In genomic region chr6:85362652-85363310, GRCh38 we compare ENCODE assay signal across 31 cellular contexts.
A peak's percentile ranks its signal among the peaks of the same experiment; 100 is the strongest.
DNase-seq lines count a peak whose midpoint lies in the region; ATAC-seq and TF ChIP-seq lines count a peak whose summit lies in the region.
"Had no signal": no experiment of that assay in that cellular context is flagged by ENCODE, and none has a peak within 500 bp of the region (broad histone marks: within the 10 kb centered on the region; RNA-seq: fewer than 3 reads in every experiment).

No MANE protein-coding gene starts in this region.

- no peak for TF ChIP-seq RAD21 in HCT116 (IDR thresholded peaks at IDR 0.05; ENCODE audit: low read depth)

- no peak for TF ChIP-seq CTCF in HCT116 (IDR thresholded peaks at IDR 0.05 in 2 of 3, conservative IDR thresholded peaks at IDR 0.05 in 1 of 3; ENCODE audit: borderline replicate concordance in 1 of 3, insufficient read depth in 1 of 3, low read depth in 2 of 3, low read length in 2 of 3)
- TF ChIP-seq CTCF in fibroblast of villous mesenchyme (IDR thresholded peaks at IDR 0.05; ENCODE audit: insufficient read depth, low read depth, low read length), result no peak
- no peak for TF ChIP-seq CTCF in BE2C (IDR thresholded peaks at IDR 0.05; ENCODE audit: low read depth, low read length)

- H3K9ac ChIP-seq in HCT116 (ENCODE audit: low read length), result peak overlapping the region; percentile 43; the same call in 1 of the 2 replicates

- intact Hi-C loops in HCT116 (cut with micrococcal nuclease), result loop anchor here (5.0 kb wide), 1 partner anchor 40 kb away; no protein-coding TSS in a partner anchor

- H3K36me3 ChIP-seq in ACC112 (ENCODE audit: insufficient read depth, low read length), result no peaks in the 10 kb centered on the region
- no peaks in the 10 kb centered on the region for H3K36me3 ChIP-seq in HCT116 (ENCODE audit: control insufficient read depth in 1 of 2, insufficient read depth in 2 of 2, low read length in 2 of 2)
- no peaks in the 10 kb centered on the region for H3K36me3 ChIP-seq in BE2C
- H3K36me3 ChIP-seq: neutrophil, right atrium auricular region, vagina had no signal

- no peak for TF ChIP-seq POLR2A in HCT116 (IDR thresholded peaks at IDR 0.05; ENCODE audit: borderline replicate concordance, extremely low read depth, insufficient read depth, insufficient read length)

- H3K4me2 ChIP-seq in HCT116 (ENCODE audit: low read length), result peak overlapping the region; percentile 24

- H3K27ac ChIP-seq in ACC112 (ENCODE audit: low read depth, low read length), result peak overlapping the region; percentile 98
- no peak overlapping the region for H3K27ac ChIP-seq in HCT116 (ENCODE audit: low read depth, low read length)
- H3K27ac ChIP-seq: neutrophil, right atrium auricular region, vagina had no signal

- no peak for ATAC-seq in HCT116
- ATAC-seq: foreskin keratinocyte had no signal

- no peaks in the 10 kb centered on the region for H4K20me1 ChIP-seq in HCT116 (ENCODE audit: insufficient read depth)

- peaks cover 46% of the 10 kb centered on the region for H3K4me1 ChIP-seq in ACC112 (ENCODE audit: control insufficient read depth, insufficient read depth, low read length, unreplicated experiment)
- H3K4me1 ChIP-seq in HCT116 (ENCODE audit: control insufficient read depth in 1 of 2, insufficient read depth in 2 of 2, low read length in 2 of 2), result peaks cover 19 to 63% of the 10 kb centered on the region in 2 experiments
- no peaks in the 10 kb centered on the region for H3K4me1 ChIP-seq in BE2C
- H3K4me1 ChIP-seq: right atrium auricular region had no signal

- DNase-seq in HCT116 (ENCODE audit: low read depth, low spot score) (no peak), astrocyte of the hippocampus (ENCODE audit: low read depth, low spot score) (peak; percentile 14), fibroblast of villous mesenchyme (ENCODE audit: low read depth) (peak; percentile 40), NCI-H510A (lab: John Stamatoyannopoulos, UW) (no peak), BE2C (no peak), activated gamma-delta T cell (lab: John Stamatoyannopoulos, UW) (no peak), kidney glomerular epithelial cell (lab: John Stamatoyannopoulos, UW) (no peak)
- DNase-seq: activated B cell treated with CpG ODN at 0.5 μM for 24 hours; activated CD4-positive, alpha-beta memory T cell treated with anti-CD3 and anti-CD28 coated beads, Interleukin-2, amount 10 ng/mL, durations not matched to agents 7 days and 5 days; activated naive CD4-positive, alpha-beta T cell treated with anti-CD3 and anti-CD28 coated beads for 36 hours; activated T-cell treated with anti-CD3 and anti-CD28 coated beads, Interleukin-2, amount 50 U/mL, for 24 hours; anterior cingulate cortex; CD4-positive, CD25-positive, alpha-beta regulatory T cell; DMS153; foreskin keratinocyte; GDM1; hypothalamus; islet precursor cell; KG1; NCI-H1105 treated with DMSO at 0.1 percent for 48 hours; NCI-H2081; NCI-H446; NK-92 treated with Interleukin-12 subunit alpha and Interleukin-12 subunit beta, amount 100 ng/mL, for 24 hours; RPMI8226; stimulated activated CD4-positive, alpha-beta T cell treated with anti-CD3 and anti-CD28 coated beads, Interleukin-15, amount 100 ng/mL, for 24 hours; T-helper 9 cell had no signal

- H3K79me2 ChIP-seq in ACC112 (ENCODE audit: control insufficient read depth, insufficient read depth, low read length, unreplicated experiment) (no peaks in the 10 kb centered on the region), HCT116 (ENCODE audit: insufficient read depth, low read length) (no peaks in the 10 kb centered on the region)

- POLR2A ChIA-PET in HCT116 (lab: Charles Lee), result interaction anchor here (1.7 to 3.4 kb wide), 3 partner anchors 88 to 316 kb away, joined by 5 to 27 read pairs (median 18); partner anchors contain the start of gene NT5E

- no peak overlapping the region; the same call in 1 of the 2 replicates for H3K4me3 ChIP-seq in ACC112 (ENCODE audit: low read depth, low read length)
- no peak overlapping the region for H3K4me3 ChIP-seq in HCT116 (replicated peaks in 1 of 2; ENCODE audit: low read depth in 1 of 2, low read length in 2 of 2)
- H3K4me3 ChIP-seq in fibroblast of villous mesenchyme (ENCODE audit: low read depth, low read length), result no peak overlapping the region
- no peak overlapping the region for H3K4me3 ChIP-seq in BE2C (ENCODE audit: low read depth, low read length)
- H3K4me3 ChIP-seq: lung, right atrium auricular region, vagina had no signal

- H3K9me2 ChIP-seq in HCT116 (ENCODE audit: insufficient read depth), result no peaks in the 10 kb centered on the region

- H3K9me3 ChIP-seq in HCT116 (ENCODE audit: control insufficient read depth in 1 of 2, insufficient read depth in 1 of 2, low read depth in 1 of 2, low read length in 2 of 2) (no peaks in the 10 kb centered on the region), BE2C (no peaks in the 10 kb centered on the region)
- H3K9me3 ChIP-seq: neutrophil, right atrium auricular region, vagina had no signal

- RAD21 ChIA-PET in HCT116 (lab: Charles Lee; ENCODE audit: low non-redundant PET in 1 of 2, low total read pairs in 2 of 2, uncharacterized antibody in 2 of 2, unreplicated experiment in 2 of 2), result interaction anchor here in 1 of 2 experiments (1.3 kb wide), 1 partner anchor 120 kb away, joined by 4 read pairs; no protein-coding TSS in a partner anchor

- no peaks in the 10 kb centered on the region for H3K27me3 ChIP-seq in ACC112 (ENCODE audit: insufficient read depth, low read length)
- no peaks in the 10 kb centered on the region for H3K27me3 ChIP-seq in HCT116 (ENCODE audit: insufficient read depth, low read length)
- H3K27me3 ChIP-seq in BE2C, result no peaks in the 10 kb centered on the region
- H3K27me3 ChIP-seq: foreskin keratinocyte, neutrophil, right atrium auricular region, vagina had no signal

- no TSS peak for BruUV-seq in HCT116 (replicated peaks; lab: Mats Ljungman, UMichigan)

- CTCF ChIA-PET in HCT116 (lab: Charles Lee), result interaction anchor here (2.6 kb wide), 1 partner anchor 121 kb away, joined by 13 read pairs; no protein-coding TSS in a partner anchor

- H2AFZ ChIP-seq in ACC112 (ENCODE audit: low read length, unreplicated experiment) (peak overlapping the region; percentile 47), HCT116 (ENCODE audit: low read depth, low read length, poor library complexity, severe bottlenecking) (peak overlapping the region; percentile 39)

TF ChIP-seq in HCT116, 20 proteins besides CTCF, POLR2A, EP300 and RAD21:
- no peak for TF ChIP-seq JUND (IDR thresholded peaks at IDR 0.05)
- no peak for TF ChIP-seq POLR2AphosphoS5 (IDR thresholded peaks at IDR 0.05; ENCODE audit: low read depth, low read length)
- no peak for TF ChIP-seq ZNF274 (IDR thresholded peaks at IDR 0.05; ENCODE audit: low read depth, low read length)
- no peak for TF ChIP-seq CBX3 (IDR thresholded peaks at IDR 0.05; ENCODE audit: low read depth)
- no peak for TF ChIP-seq EGR1 (IDR thresholded peaks at IDR 0.05; ENCODE audit: low read depth)
- TF ChIP-seq FOSL1 (IDR thresholded peaks at IDR 0.05; ENCODE audit: low read depth), result no peak
- TF ChIP-seq SP1 (IDR thresholded peaks at IDR 0.05; ENCODE audit: low read depth), result no peak
- TF ChIP-seq REST (IDR thresholded peaks at IDR 0.05; ENCODE audit: low read depth), result no peak
- no peak for TF ChIP-seq EZH2phosphoT487 (IDR thresholded peaks at IDR 0.05; ENCODE audit: borderline replicate concordance)
- TF ChIP-seq SRF (IDR thresholded peaks at IDR 0.05; ENCODE audit: low read depth), result no peak
- TF ChIP-seq SIN3A (IDR thresholded peaks at IDR 0.05; ENCODE audit: low read depth), result no peak
- no peak for TF ChIP-seq YY1 (IDR thresholded peaks at IDR 0.05; ENCODE audit: extremely low read depth, insufficient replicate concordance, low read depth, low read length)
- TF ChIP-seq ZFX (IDR thresholded peaks at IDR 0.05), result no peak
- TF ChIP-seq, protein P1, sequence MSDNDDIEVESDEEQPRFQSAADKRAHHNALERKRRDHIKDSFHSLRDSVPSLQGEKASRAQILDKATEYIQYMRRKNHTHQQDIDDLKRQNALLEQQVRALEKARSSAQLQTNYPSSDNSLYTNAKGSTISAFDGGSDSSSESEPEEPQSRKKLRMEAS (IDR thresholded peaks at IDR 0.05), result no peak

Comparison
In these comparisons a context has a peak if more than half of its experiments do, and no peak if none do; other contexts are left out.
1. DNase-seq: peak in astrocyte of the hippocampus (single experiment) and fibroblast of villous mesenchyme (single experiment); none in HCT116 (single experiment), NCI-H510A (single experiment), BE2C (single experiment), activated gamma-delta T cell (single experiment) and kidney glomerular epithelial cell (single experiment).